1 cellular context compared by ENCODE assay signal in the genomic region with DNA sequence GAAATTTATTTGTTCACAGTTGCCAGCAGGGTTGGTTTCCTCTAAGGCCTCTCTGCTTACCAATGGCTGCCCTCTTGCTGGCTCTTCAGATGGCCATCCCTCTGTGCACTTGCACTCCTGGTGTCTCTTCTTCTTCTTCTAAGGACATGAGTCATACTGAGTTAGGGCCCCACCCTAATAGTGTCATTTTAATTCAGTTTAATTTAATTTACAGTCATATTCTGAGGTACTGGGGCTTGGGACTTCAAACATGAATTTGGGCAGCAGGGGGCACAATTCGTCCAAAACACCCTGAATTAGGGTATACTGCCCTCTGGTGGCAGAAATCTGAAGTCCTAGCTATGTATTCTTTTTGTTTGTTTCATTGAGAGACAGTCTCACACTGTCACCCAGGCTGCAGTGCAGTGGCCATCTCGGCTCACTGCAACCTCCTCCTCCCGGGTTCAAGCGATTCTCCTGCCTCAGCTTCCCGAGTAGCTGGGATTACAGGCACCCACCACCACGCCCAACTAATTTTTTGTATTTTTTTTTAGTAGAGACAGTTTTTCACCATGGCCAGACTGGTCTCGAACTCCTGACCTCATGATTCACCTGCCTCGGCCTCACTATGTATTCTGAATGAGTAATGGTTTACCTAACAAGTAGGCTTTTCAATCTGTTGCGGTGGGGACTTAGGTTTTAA.
TF ChIP-seq lines count a peak whose summit lies in the region.

No MANE protein-coding gene starts in this region.

TF ChIP-seq in SK-N-SH treated with all-trans-retinoic acid at 6 μM for 48 hours, 23 proteins besides CTCF, POLR2A, EP300 and RAD21 (continued from another document):
- TF ChIP-seq, protein P1, sequence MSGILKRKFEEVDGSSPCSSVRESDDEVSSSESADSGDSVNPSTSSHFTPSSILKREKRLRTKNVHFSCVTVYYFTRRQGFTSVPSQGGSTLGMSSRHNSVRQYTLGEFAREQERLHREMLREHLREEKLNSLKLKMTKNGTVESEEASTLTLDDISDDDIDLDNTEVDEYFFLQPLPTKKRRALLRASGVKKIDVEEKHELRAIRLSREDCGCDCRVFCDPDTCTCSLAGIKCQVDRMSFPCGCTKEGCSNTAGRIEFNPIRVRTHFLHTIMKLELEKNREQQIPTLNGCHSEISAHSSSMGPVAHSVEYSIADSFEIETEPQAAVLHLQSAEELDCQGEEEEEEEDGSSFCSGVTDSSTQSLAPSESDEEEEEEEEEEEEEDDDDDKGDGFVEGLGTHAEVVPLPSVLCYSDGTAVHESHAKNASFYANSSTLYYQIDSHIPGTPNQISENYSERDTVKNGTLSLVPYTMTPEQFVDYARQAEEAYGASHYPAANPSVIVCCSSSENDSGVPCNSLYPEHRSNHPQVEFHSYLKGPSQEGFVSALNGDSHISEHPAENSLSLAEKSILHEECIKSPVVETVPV (CRISPR knock-in tag; IDR thresholded peaks at IDR 0.05): no peak; the same call in 1 of the 2 replicates
- TF ChIP-seq ZFP3 (CRISPR knock-in tag; IDR thresholded peaks at IDR 0.05): peak; percentile 83
